Comparison of ENCODE assay signal across 21 cellular contexts in genomic region chr2:129888896-129889295, GRCh38.
DNase-seq lines count a peak whose midpoint lies in the region; ATAC-seq and TF ChIP-seq lines count a peak whose summit lies in the region.
"Had no signal": no experiment of that assay in that cellular context is flagged by ENCODE, and none has a peak within 500 bp of the region (broad histone marks: within the 10 kb centered on the region; RNA-seq: fewer than 3 reads in every experiment).

No MANE protein-coding gene starts in this region.

- no peak overlapping the region for H2AK5ac ChIP-seq in H9 (ENCODE audit: insufficient read length, low read length)

- H4K20me1 ChIP-seq in H9 (ENCODE audit: control insufficient read depth, insufficient read depth, insufficient read length) (no peaks in the 10 kb centered on the region), GM23338 (replicated peaks; ENCODE audit: insufficient read depth) (no peaks in the 10 kb centered on the region)

- H3K4ac ChIP-seq in H9 (ENCODE audit: low read depth, low read length): no peak overlapping the region

- no peak overlapping the region for H4K5ac ChIP-seq in H9 (ENCODE audit: insufficient read length, low read depth, low read length)

- H3K27ac ChIP-seq in H9 (ENCODE audit: insufficient read length, low read depth, low read length): no peak overlapping the region
- H3K27ac ChIP-seq in body of pancreas: no peak overlapping the region
- H3K27ac ChIP-seq in GM23338 (ENCODE audit: low read depth): no peak overlapping the region
- H3K27ac ChIP-seq in substantia nigra (ENCODE audit: low read depth, low read length, poor library complexity, severe bottlenecking): no peak overlapping the region
- H3K27ac ChIP-seq in ovary: no peak overlapping the region
- H3K27ac ChIP-seq: upper lobe of right lung had no signal

- no peak overlapping the region for H2AFZ ChIP-seq in H9 (ENCODE audit: low read length)
- no peak overlapping the region for H2AFZ ChIP-seq in GM23338

- peak; percentile 67 for DNase-seq in AG08395 (ENCODE audit: low spot score)
- no peak for DNase-seq in H9
- no peak for DNase-seq in body of pancreas
- DNase-seq in islet precursor cell: peak; percentile 87
- no peak for DNase-seq in GM23338 (ENCODE audit: low spot score)
- no peak for DNase-seq in NCI-H69 (lab: John Stamatoyannopoulos, UW)
- DNase-seq in substantia nigra (lab: John Stamatoyannopoulos, UW): no peak
- DNase-seq in ovary: no peak
- DNase-seq: ACHN; activated CD4-positive, alpha-beta T cell treated with anti-CD3 and anti-CD28 coated beads for 1 hour; caudate nucleus; CD4-positive, alpha-beta memory T cell; DMS53; NCI-H1092 treated with DMSO at 0.1 percent for 48 hours; NCI-H2107; NCI-H526; T-helper 9 cell had no signal

- no CpG with 5 or more reads among the region's 2 CpGs for WGBS in H9 (ENCODE audit: extremely low coverage, insufficient read length, low lambda C conversion rate)
- 70 to 74% methylated on average over 2 of the region's 2 CpGs for WGBS in body of pancreas, 2 donors
- WGBS in ovary, 3 donors: 56 to 65% (median 61%) methylated on average over 2 of the region's 2 CpGs

- H3K4me1 Mint-ChIP-seq in H9 (peaks cover 37 to 41% of the 10 kb centered on the region in 2 experiments), GM23338 (peaks cover 21% of the 10 kb centered on the region)
- H3K4me1 Mint-ChIP-seq: CD4-positive, alpha-beta memory T cell had no signal

- H3K14ac ChIP-seq in H9 (ENCODE audit: insufficient read depth, low read length): peak overlapping the region; percentile 19; the same call in 1 of the 2 replicates

- TF ChIP-seq POLR2A in body of pancreas (IDR thresholded peaks at IDR 0.05) (no peak), ovary (IDR thresholded peaks at IDR 0.05) (no peak)

- H3K9ac ChIP-seq in H9 (ENCODE audit: extremely low read depth, insufficient read length, low read length): no peak overlapping the region

- H3K27me3 ChIP-seq in H9 (ENCODE audit: insufficient read depth, low read length) (no peaks in the 10 kb centered on the region), body of pancreas (no peaks in the 10 kb centered on the region), GM23338 (ENCODE audit: insufficient read depth) (no peaks in the 10 kb centered on the region), ovary (no peaks in the 10 kb centered on the region)

- no peak for TF ChIP-seq CTCF in H9 (conservative IDR thresholded peaks at IDR 0.05)
- TF ChIP-seq CTCF in body of pancreas (IDR thresholded peaks at IDR 0.05): no peak
- no peak for TF ChIP-seq CTCF in GM23338 (conservative IDR thresholded peaks at IDR 0.05; ENCODE audit: low read depth in 2 of 2)
- no peak for TF ChIP-seq CTCF in ovary (IDR thresholded peaks at IDR 0.05)

- peaks cover 2% of the 10 kb centered on the region; the same call in 1 of the 2 replicates for H3K4me1 ChIP-seq in H9 (ENCODE audit: insufficient read depth, low read length)
- no peaks in the 10 kb centered on the region for H3K4me1 ChIP-seq in body of pancreas
- peaks cover 17% of the 10 kb centered on the region for H3K4me1 ChIP-seq in GM23338 (ENCODE audit: insufficient read depth)
- H3K4me1 ChIP-seq in ovary (ENCODE audit: insufficient read depth): no peaks in the 10 kb centered on the region
- H3K4me1 ChIP-seq: upper lobe of right lung had no signal

- H3K4me3 Mint-ChIP-seq in H9 (no peak overlapping the region), GM23338 (no peak overlapping the region)
- H3K4me3 Mint-ChIP-seq: CD4-positive, alpha-beta memory T cell; stimulated activated naive CD8-positive, alpha-beta T cell treated with anti-CD3 and anti-CD28 coated beads, Interleukin-15, Interleukin-2, amounts not matched to agents 100 ng/mL and 50 ng/mL, for 24 hours had no signal

- no peak overlapping the region for H3K4me2 ChIP-seq in H9 (ENCODE audit: insufficient read depth, insufficient read length, low read length)
- H3K4me2 ChIP-seq in GM23338: no peak overlapping the region

- no peak overlapping the region for H3K4me3 ChIP-seq in body of pancreas
- H3K4me3 ChIP-seq in GM23338: no peak overlapping the region
- no peak overlapping the region for H3K4me3 ChIP-seq in ovary
- H3K4me3 ChIP-seq: upper lobe of right lung had no signal

- ATAC-seq in body of pancreas (peak; percentile 35), GM23338 (no peak)
- ATAC-seq: esophagus mucosa, upper lobe of right lung had no signal

- H3K56ac ChIP-seq in H9 (ENCODE audit: insufficient read length, low read depth, low read length): no peak overlapping the region

- H2BK5ac ChIP-seq in H9 (ENCODE audit: insufficient read length, low read length): no peak overlapping the region

- H3K79me1 ChIP-seq in H9 (ENCODE audit: insufficient read depth, low read depth, low read length, poor library complexity, severe bottlenecking): no peaks in the 10 kb centered on the region

- TF ChIP-seq EP300 in ovary (IDR thresholded peaks at IDR 0.05): no peak

- no peaks in the 10 kb centered on the region for H3F3A ChIP-seq in GM23338 (replicated peaks; ENCODE audit: low read depth)

- H3K9me3 ChIP-seq in H9 (ENCODE audit: control insufficient read depth, low read depth, low read length): no peaks in the 10 kb centered on the region
- H3K9me3 ChIP-seq in body of pancreas: no peaks in the 10 kb centered on the region
- no peaks in the 10 kb centered on the region for H3K9me3 ChIP-seq in ovary
- H3K9me3 ChIP-seq: upper lobe of right lung had no signal

- H4K91ac ChIP-seq in H9 (ENCODE audit: insufficient read length, low read depth, low read length): no peak overlapping the region

- H3K23ac ChIP-seq in H9 (ENCODE audit: insufficient read length, low read depth, low read length): no peak overlapping the region

- peaks cover 22% of the 10 kb centered on the region for H3K27me3 Mint-ChIP-seq in H9 (ENCODE audit: low read depth)
- H3K27me3 Mint-ChIP-seq in GM23338 (ENCODE audit: insufficient read depth, low read depth, poor library complexity): peaks cover 2% of the 10 kb centered on the region

- H3K36me3 Mint-ChIP-seq in H9 (ENCODE audit: insufficient read depth in 1 of 3, low read depth in 3 of 3) (no peaks in the 10 kb centered on the region; a peak in 1 of 7 replicates), GM23338 (ENCODE audit: low read depth) (no peaks in the 10 kb centered on the region)
- H3K36me3 Mint-ChIP-seq: CD4-positive, alpha-beta memory T cell had no signal

- H2BK12ac ChIP-seq in H9 (ENCODE audit: insufficient read length, low read depth, low read length): no peak overlapping the region

- H3K36me3 ChIP-seq in body of pancreas (replicated peaks in 1 of 2; ENCODE audit: insufficient read depth in 1 of 2, low read depth in 2 of 2) (no peaks in the 10 kb centered on the region), GM23338 (ENCODE audit: insufficient read depth) (no peaks in the 10 kb centered on the region), ovary (no peaks in the 10 kb centered on the region)
- H3K36me3 ChIP-seq: upper lobe of right lung had no signal

- no peak overlapping the region for H3T11ph ChIP-seq in H9 (ENCODE audit: low read length)

- H3K79me2 ChIP-seq in H9 (ENCODE audit: insufficient read depth, low read length) (no peaks in the 10 kb centered on the region), GM23338 (replicated peaks; ENCODE audit: insufficient read depth) (no peaks in the 10 kb centered on the region)

- H3K27ac Mint-ChIP-seq in H9 (no peak overlapping the region), GM23338 (no peak overlapping the region)
- H3K27ac Mint-ChIP-seq: activated T-helper 2 cell treated with anti-CD3 and anti-CD28 coated beads, Interferon-gamma antibody, Interleukin-2, Interleukin-4, amounts not matched to agents 10 μg/mL and 5 μg/mL and 100 μg/mL, durations not matched to agents 14 hours and 24 hours and 36 hours; CD4-positive, alpha-beta memory T cell; stimulated activated naive CD8-positive, alpha-beta T cell treated with anti-CD3 and anti-CD28 coated beads, Interleukin-15, Interleukin-2, amounts not matched to agents 100 ng/mL and 50 ng/mL, for 24 hours had no signal

- peaks cover 5% of the 10 kb centered on the region for H3K9me2 ChIP-seq in GM23338 (ENCODE audit: insufficient read depth)

- H2BK120ac ChIP-seq in H9 (ENCODE audit: low read depth, low read length, poor library complexity, severe bottlenecking): no peak overlapping the region

- H3K23me2 ChIP-seq in H9 (ENCODE audit: insufficient read length, low read depth, low read length, poor library complexity, severe bottlenecking): no peaks in the 10 kb centered on the region

- H3K18ac ChIP-seq in H9 (ENCODE audit: insufficient read length, low read depth, low read length): no peak overlapping the region

- H2BK20ac ChIP-seq in H9 (ENCODE audit: low read depth, low read length, poor library complexity, severe bottlenecking): no peak overlapping the region

- no peak overlapping the region for H2BK15ac ChIP-seq in H9 (ENCODE audit: low read depth, low read length)

- H3K9me3 Mint-ChIP-seq in H9 (peaks cover 0 to 2% of the 10 kb centered on the region in 2 experiments; a peak in 1 of 5 replicates), GM23338 (no peaks in the 10 kb centered on the region)
- H3K9me3 Mint-ChIP-seq: activated T-helper 2 cell treated with anti-CD3 and anti-CD28 coated beads, Interferon-gamma antibody, Interleukin-2, Interleukin-4, amounts not matched to agents 10 μg/mL and 5 μg/mL and 100 μg/mL, durations not matched to agents 14 hours and 24 hours and 36 hours; stimulated activated naive CD8-positive, alpha-beta T cell treated with anti-CD3 and anti-CD28 coated beads, Interleukin-15, Interleukin-2, amounts not matched to agents 100 ng/mL and 50 ng/mL, for 24 hours had no signal

- intact Hi-C loops in body of pancreas (cut with DNase I): no loop called here
- intact Hi-C loops in ovary (cut with DNase I): no loop called here

- no peak overlapping the region for H4K8ac ChIP-seq in H9 (replicated peaks; ENCODE audit: insufficient read length, low read depth, low read length)

TF ChIP-seq in GM23338, 12 proteins besides CTCF, POLR2A, EP300 and RAD21 (continues in another document):
- TF ChIP-seq NANOG (IDR thresholded peaks at IDR 0.05; ENCODE audit: borderline replicate concordance): no peak

Comparison
In these comparisons a context has a peak if more than half of its experiments do, and no peak if none do; other contexts are left out.
1. DNase-seq: peak in AG08395 (single experiment) and islet precursor cell (single experiment); none in H9 (single experiment), body of pancreas (0 of 4), GM23338 (single experiment), NCI-H69 (single experiment), substantia nigra (0 of 49) and ovary (0 of 5).